8 cellular contexts compared by ENCODE assay signal in the genomic region with DNA sequence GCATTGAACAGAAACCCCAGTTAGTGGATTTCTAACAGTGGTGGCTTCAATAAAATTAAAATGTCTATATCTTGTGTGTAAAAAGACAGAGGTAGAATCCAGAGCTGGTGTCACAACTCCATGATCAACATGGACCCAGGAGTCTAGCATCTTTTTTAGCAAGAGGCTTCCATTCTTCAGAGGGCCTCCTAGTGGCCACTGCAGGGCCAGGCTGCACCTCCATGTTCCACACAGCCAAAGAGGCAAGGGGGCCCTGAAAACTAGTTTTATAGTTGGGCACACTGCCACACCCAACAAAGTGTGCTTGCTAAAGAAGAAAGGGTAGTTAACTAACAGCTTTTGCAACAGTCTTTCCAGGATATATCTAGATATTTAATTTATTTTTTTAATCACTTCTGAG. TPM values are rescaled to one million over a fixed set of nuclear protein-coding genes. Genes with fewer than 3 reads are reported as not detected.
DNase-seq lines count a peak whose midpoint lies in the region; ATAC-seq and TF ChIP-seq lines count a peak whose summit lies in the region.

No MANE protein-coding gene starts in this region.

- no peak overlapping the region for H3K4me3 Mint-ChIP-seq in type B pancreatic cell

- H2AFZ ChIP-seq in OCI-LY1 (ENCODE audit: low read length) = no peak overlapping the region

- H3K27me3 Mint-ChIP-seq in type B pancreatic cell = no peaks in the 10 kb centered on the region

- H3K4me2 ChIP-seq in OCI-LY1 (ENCODE audit: low read length) = no peak overlapping the region

- no peak overlapping the region for H3K4me3 ChIP-seq in heart right ventricle
- H3K4me3 ChIP-seq in OCI-LY1 (ENCODE audit: low read depth, low read length, poor library complexity, severe bottlenecking) = no peak overlapping the region
- no peak overlapping the region for H3K4me3 ChIP-seq in epithelial cell of proximal tubule (ENCODE audit: low read depth, low read length)

- no peak overlapping the region for H3K27ac Mint-ChIP-seq in type B pancreatic cell

- H3K4me1 ChIP-seq in heart right ventricle = peaks cover 0 to 6% (median 5%) of the 10 kb centered on the region in 9 donors
- H3K4me1 ChIP-seq in OCI-LY1 (ENCODE audit: insufficient read depth, low read length, severe bottlenecking) = no peaks in the 10 kb centered on the region

- peaks cover 3% of the 10 kb centered on the region for H3K36me3 Mint-ChIP-seq in type B pancreatic cell

- intact Hi-C loops in heart right ventricle (cut with DNase I) = no loop called here
- intact Hi-C loops in cardiac septum (cut with DNase I) = no loop called here

- peaks cover 4% of the 10 kb centered on the region for H3K4me1 Mint-ChIP-seq in type B pancreatic cell (ENCODE audit: unreplicated experiment)

- no peaks in the 10 kb centered on the region for H4K20me1 ChIP-seq in OCI-LY1 (ENCODE audit: insufficient read depth, low read length)

- no peak overlapping the region for H3K27ac ChIP-seq in heart right ventricle
- H3K27ac ChIP-seq in OCI-LY1 (ENCODE audit: low read depth, low read length, poor library complexity, severe bottlenecking) = no peak overlapping the region

- peaks cover 0 to 13% (median 0%) of the 10 kb centered on the region in 11 donors for H3K9me3 ChIP-seq in heart right ventricle
- peaks cover 5% of the 10 kb centered on the region; the same call in 1 of the 2 replicates for H3K9me3 ChIP-seq in OCI-LY1 (ENCODE audit: low read length)

- no peaks in the 10 kb centered on the region for H3K79me2 ChIP-seq in OCI-LY1 (ENCODE audit: insufficient read depth, low read length)

- DNase-seq in heart right ventricle (no peak), cardiac septum (ENCODE audit: low spot score) (no peak), epithelial cell of proximal tubule (ENCODE audit: low read depth) (no peak), type B pancreatic cell (ENCODE audit: extremely low spot score, unreplicated experiment) (no peak), DMS79 (lab: John Stamatoyannopoulos, UW) (no peak)

- H3F3A ChIP-seq in OCI-LY1 (ENCODE audit: insufficient read depth, low read length) = no peaks in the 10 kb centered on the region

- H3K36me3 ChIP-seq in heart right ventricle = peaks cover 0 to 8% (median 0%) of the 10 kb centered on the region in 9 donors
- H3K36me3 ChIP-seq in OCI-LY1 (ENCODE audit: insufficient read depth, low read length) = peaks cover 8% of the 10 kb centered on the region

- H3K9me2 ChIP-seq in OCI-LY1 (ENCODE audit: low read depth, low read length) = no peaks in the 10 kb centered on the region

- TF ChIP-seq CTCF in heart right ventricle (IDR thresholded peaks at IDR 0.05) (peak in 7 of 9 donors; percentile 19 to 51 (median 27)), OCI-LY1 (IDR thresholded peaks at IDR 0.05; ENCODE audit: low read length) (peak; percentile 62), epithelial cell of proximal tubule (conservative IDR thresholded peaks at IDR 0.05; ENCODE audit: low read depth, low read length) (peak; percentile 76), type B pancreatic cell (conservative IDR thresholded peaks at IDR 0.05) (peak; percentile 74)

- H3K9ac ChIP-seq in OCI-LY1 (ENCODE audit: low read length) = no peak overlapping the region

- peaks cover 7% of the 10 kb centered on the region for H3K9me3 Mint-ChIP-seq in type B pancreatic cell

- no peaks in the 10 kb centered on the region for H3K27me3 ChIP-seq in heart right ventricle
- no peaks in the 10 kb centered on the region for H3K27me3 ChIP-seq in OCI-LY1 (ENCODE audit: insufficient read depth, low read length)

- no peak for ATAC-seq in heart right ventricle
- no peak for ATAC-seq in GM19452 (IDR thresholded peaks at IDR 0.05; ENCODE audit: unreplicated experiment)
- ATAC-seq in HG02798 (IDR thresholded peaks at IDR 0.05; ENCODE audit: poor library complexity, unreplicated experiment) = no peak

RNA-seq across cellular contexts. Expression of a gene that starts 12.9 kb away (rescaled TPM):
- total RNA-seq in heart right ventricle = 10 to 100 TPM in 1 of 10 donors, 1 to 10 TPM in 9; 2.5 to 10.6 (median 4.0) TPM
- 10 to 100 TPM in 1 of 2 donors, 1 to 10 TPM in 1; 3.2 to 14.9 TPM for polyA plus RNA-seq in heart right ventricle
- 4.9 TPM for total RNA-seq in cardiac septum
- total RNA-seq in epithelial cell of proximal tubule = 2.0 and 3.6 TPM in 2 replicates
- total RNA-seq in type B pancreatic cell (ENCODE audit: low replicate concordance) = 4.9 and 7.4 TPM in 2 replicates
